In the genomic region with DNA sequence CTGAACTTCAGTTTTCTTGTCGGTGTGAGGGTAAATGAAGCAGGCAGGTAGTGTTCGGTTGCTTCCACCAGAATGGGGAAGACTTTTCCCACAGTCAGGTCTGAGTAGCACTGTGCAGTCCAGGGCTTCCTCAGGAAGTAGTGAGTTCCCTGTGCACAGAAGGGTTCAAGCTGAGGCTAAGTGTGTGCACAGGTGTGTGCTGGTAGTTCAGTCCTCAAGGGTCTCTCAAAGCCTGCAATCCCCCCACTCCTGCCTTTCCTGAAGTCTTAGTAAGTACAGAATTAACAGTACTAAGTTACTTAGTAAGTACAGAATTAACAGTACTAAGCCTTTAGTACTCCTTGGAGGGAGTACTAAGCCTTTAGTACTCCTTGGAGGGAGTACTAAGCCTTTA, we compare ENCODE assay signal across 12 cellular contexts. TPM values are rescaled to one million over a fixed set of nuclear protein-coding genes. Genes with fewer than 3 reads are reported as not detected.
DNase-seq lines count a peak whose midpoint lies in the region; ATAC-seq and TF ChIP-seq lines count a peak whose summit lies in the region.
"Had no signal": no experiment of that assay in that cellular context is flagged by ENCODE, and none has a peak within 500 bp of the region (broad histone marks: within the 10 kb centered on the region; RNA-seq: fewer than 3 reads in every experiment).

No MANE protein-coding gene starts in this region.

- DNase-seq in AG04450 (ENCODE audit: low read depth, low spot score) (no peak), WERI-Rb-1 (no peak), trophoblast cell (no peak), hepatic stellate cell (ENCODE audit: low spot score) (no peak), NCI-H1092 (lab: John Stamatoyannopoulos, UW) (no peak), SHP77 (lab: John Stamatoyannopoulos, UW) (no peak)
- DNase-seq: amygdala, GF-D8, NCI-H345 had no signal

- H3K4me3 ChIP-seq in AG04450 (ENCODE audit: low read depth, low read length) (peak overlapping the region; percentile 69), WERI-Rb-1 (ENCODE audit: low read depth, low read length) (peak overlapping the region; percentile 70), iPS-11a (ENCODE audit: low read depth, low read length) (peak overlapping the region; percentile 58), trophoblast cell (ENCODE audit: low read depth, low read length) (peak overlapping the region; percentile 80)

- peaks cover 32% of the 10 kb centered on the region for H3K36me3 ChIP-seq in WERI-Rb-1
- H3K36me3 ChIP-seq in trophoblast cell (ENCODE audit: control insufficient read depth in 1 of 2, insufficient read depth in 2 of 2, low read length in 2 of 2), result peaks cover 9 to 18% of the 10 kb centered on the region in 2 experiments

- no peak overlapping the region for H2BK120ac ChIP-seq in trophoblast cell (ENCODE audit: insufficient read depth, low read length, poor library complexity)

- peak overlapping the region; percentile 24 for H2BK5ac ChIP-seq in trophoblast cell (ENCODE audit: low read depth, low read length, poor library complexity)

- peak overlapping the region; percentile 42 for H2BK12ac ChIP-seq in trophoblast cell (ENCODE audit: low read length)

- peak overlapping the region; percentile 38 for H3K14ac ChIP-seq in trophoblast cell (ENCODE audit: low read length)

- H4K91ac ChIP-seq in trophoblast cell (ENCODE audit: low read depth, low read length), result peak overlapping the region; percentile 50

- TF ChIP-seq CTCF in AG04450 (IDR thresholded peaks at IDR 0.05; ENCODE audit: low read depth, low read length) (no peak), WERI-Rb-1 (IDR thresholded peaks at IDR 0.05; ENCODE audit: low read depth, low read length) (no peak)

- peak overlapping the region; percentile 6 for H2AFZ ChIP-seq in trophoblast cell (ENCODE audit: insufficient read depth, low read length, poor library complexity)

- peak overlapping the region; percentile 97 for H3K4me2 ChIP-seq in trophoblast cell (ENCODE audit: low read length)

- no peak overlapping the region for H3K9ac ChIP-seq in trophoblast cell (ENCODE audit: low read length)

- H4K8ac ChIP-seq in trophoblast cell (ENCODE audit: low read depth, low read length), result peak overlapping the region; percentile 49

- no peak overlapping the region for H4K12ac ChIP-seq in trophoblast cell (ENCODE audit: low read depth, low read length)

- POLR2A ChIA-PET in AG04450 (lab: Yijun Ruan, JAX), result no interaction called here

- CTCF ChIA-PET in AG04450 (lab: Charles Lee), result interaction anchor here (1.1 to 1.6 kb wide), 2 partner anchors 14 to 34 kb away, joined by 4 to 5 read pairs; no protein-coding TSS in a partner anchor

- peaks cover 21% of the 10 kb centered on the region for H3K79me2 ChIP-seq in trophoblast cell (ENCODE audit: control insufficient read depth, insufficient read depth, low read length, poor library complexity)

- no peaks in the 10 kb centered on the region; the same call in 1 of the 2 replicates for H3K9me3 ChIP-seq in AG04450 (ENCODE audit: control insufficient read depth, insufficient read depth, low read length)
- H3K9me3 ChIP-seq in WERI-Rb-1 (ENCODE audit: severe bottlenecking), result no peaks in the 10 kb centered on the region
- peaks cover 2% of the 10 kb centered on the region for H3K9me3 ChIP-seq in trophoblast cell (ENCODE audit: insufficient read depth, low read depth, low read length)

- H3K4ac ChIP-seq in trophoblast cell (ENCODE audit: low read depth, low read length), result peak overlapping the region; percentile 18

- H3K4me1 ChIP-seq in trophoblast cell (ENCODE audit: control insufficient read depth in 1 of 2, insufficient read depth in 2 of 2, low read length in 2 of 2), result peaks cover 36% of the 10 kb centered on the region in 2 experiments

- no peak overlapping the region for H3K23ac ChIP-seq in trophoblast cell (ENCODE audit: low read length)

- H3K27me3 ChIP-seq in AG04450 (ENCODE audit: control insufficient read depth, insufficient read depth, low read length) (peaks cover 5% of the 10 kb centered on the region), WERI-Rb-1 (ENCODE audit: insufficient read depth, low read depth, severe bottlenecking) (no peaks in the 10 kb centered on the region), trophoblast cell (ENCODE audit: insufficient read depth, low read length) (no peaks in the 10 kb centered on the region)

- ATAC-seq in HG02884 (IDR thresholded peaks at IDR 0.05; ENCODE audit: unreplicated experiment), result no peak

- H3K18ac ChIP-seq in trophoblast cell (ENCODE audit: low read length), result peak overlapping the region; percentile 83

- H3K79me1 ChIP-seq in trophoblast cell (ENCODE audit: low read length), result peaks cover 33% of the 10 kb centered on the region

- H3K27ac ChIP-seq in AG04450 (ENCODE audit: low read depth, low read length), result no peak overlapping the region
- H3K27ac ChIP-seq in WERI-Rb-1, result peak overlapping the region; percentile 86
- H3K27ac ChIP-seq in trophoblast cell (ENCODE audit: low read depth, low read length), result no peak overlapping the region
- H3K27ac ChIP-seq: GM23248 had no signal

- no peak overlapping the region for H2AK5ac ChIP-seq in trophoblast cell (ENCODE audit: low read length)

- WGBS in trophoblast cell (ENCODE audit: extremely low coverage, insufficient coverage, insufficient read length), result no CpG with 5 or more reads among the region's 2 CpGs

RNA-seq across cellular contexts. Expression of a gene that starts 1.4 kb away (rescaled TPM):
- 20.4 and 20.5 TPM in 2 replicates for polyA plus RNA-seq in AG04450 (2011; rRNA removed)
- 46.7 and 48.5 TPM in 2 replicates for polyA minus RNA-seq in AG04450 (2011; rRNA and poly(A)+ RNA removed)
- 22.7 and 24.2 TPM in 2 replicates for polyA plus RNA-seq in trophoblast cell (2013)
